In genomic region chr1:25247024-25247828, GRCh38 we compare ENCODE assay signal across 8 cellular contexts. TPM values are rescaled to one million over a fixed set of nuclear protein-coding genes. Genes with fewer than 3 reads are reported as not detected.
DNase-seq lines count a peak whose midpoint lies in the region; ATAC-seq, FAIRE-seq and TF ChIP-seq lines count a peak whose summit lies in the region.

RSRP1 (minus strand) TSS chr1:25247454; CDS start chr1:25246963, 491 bp downstream.

- POLR2A ChIA-PET in A549 (lab: Yijun Ruan, JAX) = interaction anchor here (0.5 to 1.4 kb wide), 16 partner anchors 8 to 572 kb away, joined by 3 to 36 read pairs (median 4); partner anchors contain the start of genes CLIC4, MACO1 and SYF2

- peak within 1 kb of the TSS; percentile 80 for H3K9ac ChIP-seq in iPS-20b (ENCODE audit: low read depth, low read length)

- H3K9me3 ChIP-seq in A549 (no peaks in the 10 kb centered on the region), breast epithelium (no peaks in the 10 kb centered on the region), iPS-20b (ENCODE audit: insufficient read depth, low read depth, low read length) (no peaks in the 10 kb centered on the region)

- peak within 1 kb of the TSS; percentile 89 for H3K4me3 ChIP-seq in A549
- peak within 1 kb of the TSS; percentile 78 to 97 (median 85) for H3K4me3 ChIP-seq in breast epithelium
- H3K4me3 ChIP-seq in iPS-20b (ENCODE audit: low read length) = peak within 1 kb of the TSS; percentile 84
- H3K4me3 ChIP-seq in skin epidermis = peak within 1 kb of the TSS; percentile 61 to 98 (median 86)

- TF ChIP-seq POLR2A in A549 (IDR thresholded peaks at IDR 0.05; ENCODE audit: low read length) (peak; percentile 99), breast epithelium (IDR thresholded peaks at IDR 0.05) (peak; percentile 99)

- TF ChIP-seq RAD21 in A549 (conservative IDR thresholded peaks at IDR 0.05 in 1 of 2, IDR thresholded peaks at IDR 0.05 in 1 of 2) = no peak

- H3K36me3 ChIP-seq in breast epithelium = peaks cover 4% of the 10 kb centered on the region
- H3K36me3 ChIP-seq in iPS-20b (ENCODE audit: insufficient read depth, low read depth, low read length) = peaks cover 35% of the 10 kb centered on the region

- TF ChIP-seq CTCF in A549 (IDR thresholded peaks at IDR 0.05) = no peak
- TF ChIP-seq CTCF in VCaP (conservative IDR thresholded peaks at IDR 0.05) = no peak
- TF ChIP-seq CTCF in breast epithelium (IDR thresholded peaks at IDR 0.05) = peak in 2 of 3 donors; percentile 8 to 24

- no peak for TF ChIP-seq EP300 in A549 (IDR thresholded peaks at IDR 0.05)

- CTCF ChIA-PET in A549 (lab: Yijun Ruan, JAX) = interaction anchor here (1.0 kb wide), 1 partner anchor 10 kb away, joined by 3 read pairs; no protein-coding TSS in a partner anchor

- no peak for FAIRE-seq in A549 (lab: Jason Lieb, UNC)

- ATAC-seq in A549 = peak; percentile 88 to 92
- peak; percentile 79 for ATAC-seq in GM18867 (IDR thresholded peaks at IDR 0.05; ENCODE audit: unreplicated experiment)
- ATAC-seq in HG03103 (IDR thresholded peaks at IDR 0.05; ENCODE audit: low read depth, unreplicated experiment) = peak; percentile 86

- no peaks in the 10 kb centered on the region for H3K27me3 ChIP-seq in breast epithelium
- no peaks in the 10 kb centered on the region for H3K27me3 ChIP-seq in iPS-20b (ENCODE audit: insufficient read depth, low read length)

- peaks cover 14% of the 10 kb centered on the region; the same call in 2 of the 3 replicates for H3K4me1 ChIP-seq in A549
- H3K4me1 ChIP-seq in breast epithelium = peaks cover 0 to 18% of the 10 kb centered on the region in 2 donors
- H3K4me1 ChIP-seq in iPS-20b (ENCODE audit: insufficient read depth, low read length) = no peaks in the 10 kb centered on the region; the same call in 1 of the 2 replicates

- H3K4me2 ChIP-seq in A549 = peak within 1 kb of the TSS; percentile 97

- DNase-seq in A549 (ENCODE audit: low read depth in 1 of 2, low spot score in 1 of 2) (peak; percentile 96 to 98), NCI-H2196 (lab: John Stamatoyannopoulos, UW; ENCODE audit: unreplicated experiment) (peak; percentile 98), breast epithelium (ENCODE audit: low spot score in 2 of 2) (peak; percentile 97 to 99)

- peak within 1 kb of the TSS; percentile 98 to 99 for H3K27ac ChIP-seq in A549
- H3K27ac ChIP-seq in VCaP = peak within 1 kb of the TSS; percentile 96
- H3K27ac ChIP-seq in breast epithelium = peak within 1 kb of the TSS; percentile 98 to 99
- peak within 1 kb of the TSS; percentile 55 for H3K27ac ChIP-seq in iPS-20b (ENCODE audit: low read length)
- peak within 1 kb of the TSS; percentile 90 to 100 (median 98) for H3K27ac ChIP-seq in skin epidermis

- WGBS in A549 (ENCODE audit: missing lambda C conversion rate) = 2% methylated on average over 29 of the region's 79 CpGs

- intact Hi-C loops in breast epithelium (cut with DNase I; ENCODE audit: low total_unique reads) = loop anchor here (5.0 kb wide), 1 partner anchor 585 kb away; no protein-coding TSS in a partner anchor

TF ChIP-seq in A549, 52 proteins besides CTCF, POLR2A, EP300 and RAD21 (continues in another document):
- peak; percentile 92 to 93 for TF ChIP-seq JUN (IDR thresholded peaks at IDR 0.05)
- no peak for TF ChIP-seq HDAC2 (IDR thresholded peaks at IDR 0.05)
- no peak for TF ChIP-seq EHMT2 (IDR thresholded peaks at IDR 0.05; ENCODE audit: low read depth)
- TF ChIP-seq MAFK (IDR thresholded peaks at IDR 0.05; ENCODE audit: partially characterized antibody) = no peak
- no peak for TF ChIP-seq RARB (CRISPR knock-in tag; IDR thresholded peaks at IDR 0.05)
- TF ChIP-seq ZFP36 (IDR thresholded peaks at IDR 0.05; ENCODE audit: borderline replicate concordance, partially characterized antibody) = no peak
- peak; percentile 97 for TF ChIP-seq PHF8 (IDR thresholded peaks at IDR 0.05; ENCODE audit: borderline replicate concordance, low read depth)
- TF ChIP-seq NR3C1 (IDR thresholded peaks at IDR 0.05) = no peak
- TF ChIP-seq HES2 (IDR thresholded peaks at IDR 0.05) = no peak
- TF ChIP-seq POLR2AphosphoS2 (conservative IDR thresholded peaks at IDR 0.05; ENCODE audit: low read length) = no peak; the same call in 1 of the 2 replicates
- TF ChIP-seq KDM1A (IDR thresholded peaks at IDR 0.05; ENCODE audit: low read depth) = no peak
- no peak for TF ChIP-seq SMC3 (IDR thresholded peaks at IDR 0.05)
- no peak for TF ChIP-seq HMGXB4 (CRISPR knock-in tag; IDR thresholded peaks at IDR 0.05; ENCODE audit: borderline replicate concordance)
- TF ChIP-seq NFE2L2 (conservative IDR thresholded peaks at IDR 0.05; ENCODE audit: low read length) = no peak
- no peak for TF ChIP-seq JUNB (IDR thresholded peaks at IDR 0.05)
- no peak for TF ChIP-seq FOXS1 (CRISPR knock-in tag; IDR thresholded peaks at IDR 0.05)
- TF ChIP-seq MYC (IDR thresholded peaks at IDR 0.05; ENCODE audit: borderline replicate concordance, low read length) = no peak
- no peak for TF ChIP-seq ZSCAN20 (CRISPR knock-in tag; IDR thresholded peaks at IDR 0.05)
- TF ChIP-seq E2F6 (IDR thresholded peaks at IDR 0.05; ENCODE audit: borderline replicate concordance, low read depth) = 0 out of 2 replicates have a peak, but pooled peaks have one; percentile 5
- TF ChIP-seq BCL3 (IDR thresholded peaks at IDR 0.05) = peak; percentile 98
- peak; percentile 17 to 77; a peak in 3 of 4 replicates for TF ChIP-seq CEBPB (IDR thresholded peaks at IDR 0.05)
- TF ChIP-seq REST (IDR thresholded peaks at IDR 0.05) = peak; percentile 30; the same call in 1 of the 2 replicates
- no peak for TF ChIP-seq GATA3 (IDR thresholded peaks at IDR 0.05; ENCODE audit: borderline replicate concordance)

RNA-seq across cellular contexts. Expression of gene RSRP1, which starts in this region (rescaled TPM):
- polyA plus RNA-seq in A549 (2011; rRNA removed) (45.0 and 50.6 TPM in 2 replicates), A549 (2017; fragmentation: RNase III; extraction: RNeasy Plus Mini Kit Qiagen cat#74134 plus additional on column Dnase treatment) (32.8 to 36.2 TPM (median 34.5 TPM) in 3 replicates)
- polyA plus RNA-seq in A549 (2012; cell fraction: cytosol; rRNA removed) = 13.9 and 17.4 TPM in 2 replicates
- polyA plus RNA-seq in A549 (2012; cell fraction: nucleus; rRNA removed) = 67.3 and 70.0 TPM in 2 replicates
- polyA minus RNA-seq in A549 (2011; rRNA and poly(A)+ RNA removed) = 24.4 and 24.7 TPM in 2 replicates
- total RNA-seq in breast epithelium = 100 to 1,000 TPM; 155 to 215 (median 164) TPM

Comparison
In these comparisons a context has a peak if more than half of its experiments do, and no peak if none do; other contexts are left out.
1. Peak in every context shown above with its lines: DNase-seq, ATAC-seq, H3K4me3 ChIP-seq and H3K27ac ChIP-seq.
2. CTCF ChIP-seq: peak in breast epithelium (2 of 3); none in A549 (single experiment) and VCaP (single experiment).